In genomic region chr17:39027037-39027436, GRCh38 we compare ENCODE assay signal across 8 cellular contexts. TPM values are rescaled to one million over a fixed set of nuclear protein-coding genes. Genes with fewer than 3 reads are reported as not detected.
DNase-seq lines count a peak whose midpoint lies in the region; ATAC-seq, FAIRE-seq and TF ChIP-seq lines count a peak whose summit lies in the region.

No MANE protein-coding gene starts in this region.

- DNase-seq in EH (ENCODE audit: low read depth) (peak; percentile 27), NCI-H2107 (lab: John Stamatoyannopoulos, UW) (peak; percentile 52), K562 (ENCODE audit: extremely low read depth in 1 of 4, low spot score in 3 of 4) (peak in 3 of 4 experiments; percentile 20 to 35 (median 25)), islet precursor cell (peak; percentile 64)
- DNase-seq in stimulated activated CD4-positive, alpha-beta T cell treated with anti-CD3 and anti-CD28 coated beads, Interleukin-2, amount 100 ng/mL, for 24 hours, result peak; percentile 26 to 49

- FAIRE-seq in K562 (lab: Jason Lieb, UNC), result no peak

- in situ Hi-C loops in K562 (cut with MboI), result no loop called here

- H2AFZ ChIP-seq in K562 (ENCODE audit: low read depth, low read length), result peak overlapping the region; percentile 59; the same call in 1 of the 2 replicates

- intact Hi-C loops in K562 (cut with micrococcal nuclease), result no loop called here

- peaks cover 3 to 9% of the 10 kb centered on the region in 2 experiments; a peak in 4 of 5 replicates for H3K4me1 ChIP-seq in K562 (replicated peaks in 1 of 2; ENCODE audit: control insufficient read depth in 2 of 2, insufficient read depth in 2 of 2, low read length in 2 of 2)

- H3K27ac ChIP-seq in K562 (ENCODE audit: extremely low read depth, low read depth, low read length), result no peak overlapping the region

- no peaks in the 10 kb centered on the region for H3K36me3 ChIP-seq in K562 (ENCODE audit: control insufficient read depth, insufficient read depth, low read length)

- TF ChIP-seq POLR2A in K562 (conservative IDR thresholded peaks at IDR 0.05), result no peak

- no peak for TF ChIP-seq CTCF in K562 (IDR thresholded peaks at IDR 0.05 in 2 of 3, conservative IDR thresholded peaks at IDR 0.05 in 1 of 3; ENCODE audit: insufficient read depth in 2 of 3, low read depth in 1 of 3, low read length in 3 of 3)

- TF ChIP-seq EP300 in K562 (IDR thresholded peaks at IDR 0.05; ENCODE audit: low read length), result no peak

- POLR2A ChIA-PET in K562 (lab: Yijun Ruan, JAX), result interaction anchor here (1.3 to 3.2 kb wide), 3 partner anchors 8 to 12 kb away, joined by 6 to 16 read pairs (median 10); no protein-coding TSS in a partner anchor

- no peaks in the 10 kb centered on the region for H3K27me3 ChIP-seq in K562 (ENCODE audit: control insufficient read depth in 2 of 2, insufficient read depth in 2 of 2, low read length in 2 of 2)

- H3K79me2 ChIP-seq in K562 (ENCODE audit: control insufficient read depth, insufficient read depth, low read length), result no peaks in the 10 kb centered on the region

- peak overlapping the region in 1 of 2 experiments; percentile 69; a peak in 2 of 4 replicates for H3K9ac ChIP-seq in K562 (ENCODE audit: insufficient read depth in 1 of 2, low read depth in 2 of 2, low read length in 2 of 2)

- no peaks in the 10 kb centered on the region for H4K20me1 ChIP-seq in K562 (replicated peaks; ENCODE audit: control insufficient read depth, insufficient read depth, low read length)

- BruUV-seq in K562 (replicated peaks; lab: Mats Ljungman, UMichigan), result no TSS peak

- no peaks in the 10 kb centered on the region for H3K9me3 ChIP-seq in K562 (replicated peaks; ENCODE audit: control insufficient read depth, insufficient read depth, low read depth, low read length)

- no peak overlapping the region for H3K4me3 ChIP-seq in K562

- ATAC-seq in K562, result peak; percentile 74
- ATAC-seq in GM21423 (IDR thresholded peaks at IDR 0.05; ENCODE audit: unreplicated experiment), result no peak
- no peak for ATAC-seq in HG03439 (IDR thresholded peaks at IDR 0.05; ENCODE audit: unreplicated experiment)
- ATAC-seq in activated CD4-positive, CD25-positive, alpha-beta regulatory T cell treated with anti-CD3 and anti-CD28 coated beads, Interleukin-2, amount 50 U/mL, for 24 hours, result no peak

- H3K9me1 ChIP-seq in K562 (ENCODE audit: control insufficient read depth, insufficient read depth, low read length), result no peaks in the 10 kb centered on the region

- no peak for TF ChIP-seq RAD21 in K562 (CRISPR knock-in tag; conservative IDR thresholded peaks at IDR 0.05 in 1 of 2, IDR thresholded peaks at IDR 0.05 in 1 of 2)

- CTCF ChIA-PET in K562 (lab: Yijun Ruan, JAX; ENCODE audit: low intra/inter-chr PET ratio), result no interaction called here

- WGBS in K562 (ENCODE audit: insufficient coverage, low coverage, missing lambda C conversion rate), result 59% methylated on average over 13 of the region's 25 CpGs

- H3K4me2 ChIP-seq in K562 (ENCODE audit: insufficient read depth, low read length), result peak overlapping the region; percentile 18; the same call in 1 of the 2 replicates

TF ChIP-seq in K562, 482 proteins besides CTCF, POLR2A, EP300 and RAD21:
- no peak for TF ChIP-seq PHF8 (IDR thresholded peaks at IDR 0.05; ENCODE audit: borderline replicate concordance, low read length)
- TF ChIP-seq HDAC1 (IDR thresholded peaks at IDR 0.05), result no peak
- TF ChIP-seq ARNT (IDR thresholded peaks at IDR 0.05), result no peak
- TF ChIP-seq, protein P1, sequence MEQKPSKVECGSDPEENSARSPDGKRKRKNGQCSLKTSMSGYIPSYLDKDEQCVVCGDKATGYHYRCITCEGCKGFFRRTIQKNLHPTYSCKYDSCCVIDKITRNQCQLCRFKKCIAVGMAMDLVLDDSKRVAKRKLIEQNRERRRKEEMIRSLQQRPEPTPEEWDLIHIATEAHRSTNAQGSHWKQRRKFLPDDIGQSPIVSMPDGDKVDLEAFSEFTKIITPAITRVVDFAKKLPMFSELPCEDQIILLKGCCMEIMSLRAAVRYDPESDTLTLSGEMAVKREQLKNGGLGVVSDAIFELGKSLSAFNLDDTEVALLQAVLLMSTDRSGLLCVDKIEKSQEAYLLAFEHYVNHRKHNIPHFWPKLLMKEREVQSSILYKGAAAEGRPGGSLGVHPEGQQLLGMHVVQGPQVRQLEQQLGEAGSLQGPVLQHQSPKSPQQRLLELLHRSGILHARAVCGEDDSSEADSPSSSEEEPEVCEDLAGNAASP (IDR thresholded peaks at IDR 0.05), result no peak
- TF ChIP-seq ZNF764 (CRISPR knock-in tag; IDR thresholded peaks at IDR 0.05; ENCODE audit: low read depth), result no peak
- TF ChIP-seq MECOM (CRISPR knock-in tag; IDR thresholded peaks at IDR 0.05), result no peak
- peak; percentile 49 for TF ChIP-seq NFIC (IDR thresholded peaks at IDR 0.05)
- TF ChIP-seq ZBTB33 (CRISPR knock-in tag; IDR thresholded peaks at IDR 0.05), result 0 out of 2 replicates have a peak, but pooled peaks have one; percentile 50
- 0 out of 2 replicates have a peak, but pooled peaks have one; percentile 15 for TF ChIP-seq POLR2G (IDR thresholded peaks at IDR 0.05; ENCODE audit: low read depth, low read length)
- TF ChIP-seq ZSCAN29 (IDR thresholded peaks at IDR 0.05), result no peak
- TF ChIP-seq YBX1 (IDR thresholded peaks at IDR 0.05), result no peak
- no peak for TF ChIP-seq THRAP3 (IDR thresholded peaks at IDR 0.05; ENCODE audit: borderline replicate concordance)
- TF ChIP-seq NRF1 (conservative IDR thresholded peaks at IDR 0.05 in 1 of 2, IDR thresholded peaks at IDR 0.05 in 1 of 2), result peak; percentile 26; a peak in 1 of 4 replicates
- no peak for TF ChIP-seq KAT8 (IDR thresholded peaks at IDR 0.05; ENCODE audit: low read depth)
- no peak for TF ChIP-seq SFPQ (IDR thresholded peaks at IDR 0.05; ENCODE audit: low read depth, low read length)

RNA-seq across cellular contexts. Expression of gene FBXO47, which starts 59.8 kb away (rescaled TPM):
- not detected in 2 replicates for total RNA-seq in K562 (2011; cell fraction: chromatin; rRNA removed; ENCODE audit: low replicate concordance)
- not detected in 2 replicates for total RNA-seq in K562 (2011; cell fraction: nucleolus; rRNA removed)
- total RNA-seq in K562 (2011; cell fraction: nucleoplasm; rRNA removed), result not detected in 2 replicates
- not detected in 2 replicates for total RNA-seq in K562 (2014; rRNA removed)
- not detected in 2 replicates for total RNA-seq in K562 (2014; rRNA removed; fragmentation: Illumina TruSeq; extraction: Trizol)
- not detected in 2 replicates for total RNA-seq in K562 (2015; rRNA removed; fragmentation: Illumina TruSeq; extraction: Trizol)
- not detected in 2 replicates for total RNA-seq in K562 (2021)
- polyA plus RNA-seq in K562 (2011; rRNA removed), result not detected in 2 replicates
- not detected in 2 replicates for polyA plus RNA-seq in K562 (2011; cell fraction: cytosol; rRNA removed)
- polyA plus RNA-seq in K562 (2011; cell fraction: nucleus; rRNA removed), result not detected in 2 replicates
- polyA plus RNA-seq in K562 (2012), result not detected in 2 replicates
- not detected in 2 replicates for polyA plus RNA-seq in K562 (2014; fragmentation: Illumina TruSeq; extraction: Trizol)
- polyA plus RNA-seq in K562 (2014; fragmentation: Nextera tagmentation; extraction: Ambion mirVana), result not detected
- not detected in 2 replicates for polyA plus RNA-seq in K562 (2014; rRNA removed)
- not detected in 2 replicates for polyA minus RNA-seq in K562 (2011; rRNA and poly(A)+ RNA removed)
- polyA minus RNA-seq in K562 (2011; cell fraction: cytosol; rRNA and poly(A)+ RNA removed), result not detected in 2 replicates
- polyA minus RNA-seq in K562 (2011; cell fraction: nucleus; rRNA and poly(A)+ RNA removed), result not detected in 2 replicates
